ENCODE assay signal across 8 cellular contexts in genomic region chr12:50765325-50765911, GRCh38. TPM values are rescaled to one million over a fixed set of nuclear protein-coding genes. Genes with fewer than 3 reads are reported as not detected.
A peak's percentile ranks its signal among the peaks of the same experiment; 100 is the strongest.
DNase-seq lines count a peak whose midpoint lies in the region; ATAC-seq and TF ChIP-seq lines count a peak whose summit lies in the region.

No MANE protein-coding gene starts in this region.

- no peaks in the 10 kb centered on the region for H3K27me3 Mint-ChIP-seq in activated naive CD8-positive, alpha-beta T cell treated with anti-CD3 and anti-CD28 coated beads, Interleukin-2, amount 50 U/mL, for 24 hours
- H3K27me3 Mint-ChIP-seq in progenitor cell of endocrine pancreas = no peaks in the 10 kb centered on the region

- DNase-seq in NCI-H1436 (lab: John Stamatoyannopoulos, UW) = peak; percentile 1
- DNase-seq in NCI-H1436 treated with DMSO at 0.1 percent for 48 hours (lab: John Stamatoyannopoulos, UW) = no peak
- peak; percentile 62 for DNase-seq in RWPE1 (ENCODE audit: low spot score)
- DNase-seq in activated naive CD8-positive, alpha-beta T cell treated with anti-CD3 and anti-CD28 coated beads, Interleukin-2, amount 50 U/mL, for 24 hours = peak; percentile 41
- DNase-seq in left cardiac atrium = no peak
- DNase-seq in progenitor cell of endocrine pancreas (ENCODE audit: low spot score, unreplicated experiment) = no peak

- peak overlapping the region; percentile 80 for H3K4me3 ChIP-seq in HUES48 (ENCODE audit: low read depth, low read length)

- H3K27me3 ChIP-seq in HUES48 (ENCODE audit: control insufficient read depth, insufficient read depth, low read length) = no peaks in the 10 kb centered on the region

- POLR2A ChIA-PET in RWPE1 (lab: Yijun Ruan, JAX; ENCODE audit: low non-redundant PET) = interaction anchor here (1.0 kb wide), 1 partner anchor 318 kb away, joined by 3 read pairs; no protein-coding TSS in a partner anchor

- no peaks in the 10 kb centered on the region for H3K9me3 ChIP-seq in HUES48 (ENCODE audit: control insufficient read depth, insufficient read depth, low read length)

- peaks cover 41% of the 10 kb centered on the region for H3K4me1 Mint-ChIP-seq in activated naive CD8-positive, alpha-beta T cell treated with anti-CD3 and anti-CD28 coated beads, Interleukin-2, amount 50 U/mL, for 24 hours
- H3K4me1 Mint-ChIP-seq in progenitor cell of endocrine pancreas (ENCODE audit: low read depth) = peaks cover 11% of the 10 kb centered on the region

- ATAC-seq in activated naive CD8-positive, alpha-beta T cell treated with anti-CD3 and anti-CD28 coated beads, Interleukin-2, amount 50 U/mL, for 24 hours = no peak
- ATAC-seq in left cardiac atrium (peak; percentile 24 to 31), HG03039 (IDR thresholded peaks at IDR 0.05; ENCODE audit: unreplicated experiment) (no peak)

- H3K4me3 Mint-ChIP-seq in activated naive CD8-positive, alpha-beta T cell treated with anti-CD3 and anti-CD28 coated beads, Interleukin-2, amount 50 U/mL, for 24 hours = peak overlapping the region; percentile 84
- H3K4me3 Mint-ChIP-seq in progenitor cell of endocrine pancreas (ENCODE audit: low read depth) = peak overlapping the region; percentile 84

- no peak overlapping the region for H3K9ac ChIP-seq in HUES48 (ENCODE audit: low read depth, low read length)

- peaks cover 13% of the 10 kb centered on the region for H3K4me1 ChIP-seq in HUES48 (ENCODE audit: control insufficient read depth, insufficient read depth, low read length)

- peaks cover 10% of the 10 kb centered on the region for H3K36me3 Mint-ChIP-seq in activated naive CD8-positive, alpha-beta T cell treated with anti-CD3 and anti-CD28 coated beads, Interleukin-2, amount 50 U/mL, for 24 hours (ENCODE audit: low read depth)
- peaks cover 5% of the 10 kb centered on the region for H3K36me3 Mint-ChIP-seq in progenitor cell of endocrine pancreas (ENCODE audit: insufficient read depth)

- H3K27ac Mint-ChIP-seq in activated naive CD8-positive, alpha-beta T cell treated with anti-CD3 and anti-CD28 coated beads, Interleukin-2, amount 50 U/mL, for 24 hours = peak overlapping the region; percentile 97
- peak overlapping the region; percentile 93 for H3K27ac Mint-ChIP-seq in progenitor cell of endocrine pancreas

- intact Hi-C loops in left cardiac atrium (cut with DNase I) = no loop called here

- peaks cover 4% of the 10 kb centered on the region; the same call in 1 of the 2 replicates for H3K36me3 ChIP-seq in HUES48 (ENCODE audit: control insufficient read depth, insufficient read depth, low read length)

- TF ChIP-seq CTCF in RWPE1 (conservative IDR thresholded peaks at IDR 0.05; ENCODE audit: low read depth) = peak; percentile 79
- peak; percentile 70 for TF ChIP-seq CTCF in progenitor cell of endocrine pancreas (IDR thresholded peaks at IDR 0.05; ENCODE audit: unreplicated experiment)

- H3K9me3 Mint-ChIP-seq in activated naive CD8-positive, alpha-beta T cell treated with anti-CD3 and anti-CD28 coated beads, Interleukin-2, amount 50 U/mL, for 24 hours = no peaks in the 10 kb centered on the region
- H3K9me3 Mint-ChIP-seq in progenitor cell of endocrine pancreas (ENCODE audit: low read depth) = peaks cover 3% of the 10 kb centered on the region

- H3K27ac ChIP-seq in HUES48 (ENCODE audit: low read depth, low read length) (peak overlapping the region; percentile 100), RWPE1 (peak overlapping the region; percentile 95)

- CTCF ChIA-PET in RWPE1 (lab: Yijun Ruan, JAX) = interaction anchor here (0.6 to 1.4 kb wide), 4 partner anchors 8 to 478 kb away, joined by 3 to 6 read pairs (median 4); no protein-coding TSS in a partner anchor

RNA-seq across cellular contexts. Expression of gene ATF1, which starts 1.5 kb away (rescaled TPM):
- total RNA-seq in left cardiac atrium = 10 to 100 TPM; 23.2 to 26.0 TPM
- total RNA-seq in progenitor cell of endocrine pancreas = 30.1 and 32.1 TPM in 2 replicates

Comparison
In these comparisons a context has a peak if more than half of its experiments do, and no peak if none do; other contexts are left out.
1. DNase-seq: peak in NCI-H1436 (single experiment), RWPE1 (single experiment) and activated naive CD8-positive, alpha-beta T cell treated with anti-CD3 and anti-CD28 coated beads, Interleukin-2, amount 50 U/mL, for 24 hours (single experiment); none in NCI-H1436 treated with DMSO at 0.1 percent for 48 hours (single experiment), left cardiac atrium (single experiment) and progenitor cell of endocrine pancreas (single experiment).
2. ATAC-seq: peak in left cardiac atrium (2 of 2); none in activated naive CD8-positive, alpha-beta T cell treated with anti-CD3 and anti-CD28 coated beads, Interleukin-2, amount 50 U/mL, for 24 hours (single experiment) and HG03039 (single experiment).